1 cellular context compared by ENCODE assay signal in genomic region chr3:9301798-9302197, GRCh38.
TF ChIP-seq lines count a peak whose summit lies in the region.

No MANE protein-coding gene starts in this region.

TF ChIP-seq in WTC11, 78 proteins besides CTCF, POLR2A, EP300 and RAD21 (continued from another document):
- TF ChIP-seq ZBTB43 (CRISPR knock-in tag; IDR thresholded peaks at IDR 0.05) (no peak), SMAD3 (CRISPR knock-in tag; IDR thresholded peaks at IDR 0.05; ENCODE audit: borderline replicate concordance) (no peak), PREB (CRISPR knock-in tag; IDR thresholded peaks at IDR 0.05; ENCODE audit: borderline replicate concordance) (no peak), ZNF423 (CRISPR knock-in tag; IDR thresholded peaks at IDR 0.05) (no peak)
